Comparison of ENCODE assay signal across 10 cellular contexts in the genomic region with DNA sequence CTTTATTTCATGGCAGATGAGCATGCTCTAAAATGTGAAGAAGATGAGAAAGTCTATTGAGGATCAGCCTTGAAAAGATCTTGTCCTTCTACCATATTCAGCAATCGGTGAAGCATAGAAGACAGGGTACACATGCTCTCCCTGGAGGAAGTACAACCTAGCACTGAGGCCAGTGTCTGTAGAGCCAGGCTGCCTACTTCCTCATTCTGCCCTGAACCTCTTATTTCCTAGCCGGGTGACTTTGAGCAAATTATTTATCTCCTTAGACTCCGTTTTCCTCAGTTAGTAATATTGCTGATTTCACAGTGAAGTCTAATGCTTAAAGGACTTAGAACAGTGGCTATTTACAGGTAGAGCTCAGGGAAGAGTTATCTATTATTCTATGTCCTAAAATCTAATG. TPM values are rescaled to one million over a fixed set of nuclear protein-coding genes. Genes with fewer than 3 reads are reported as not detected.
A peak's percentile ranks its signal among the peaks of the same experiment; 100 is the strongest.
DNase-seq lines count a peak whose midpoint lies in the region; ATAC-seq and TF ChIP-seq lines count a peak whose summit lies in the region.
"Had no signal": no experiment of that assay in that cellular context is flagged by ENCODE, and none has a peak within 500 bp of the region (broad histone marks: within the 10 kb centered on the region; RNA-seq: fewer than 3 reads in every experiment).

No MANE protein-coding gene starts in this region.

- no peak for TF ChIP-seq RAD21 in HCT116 (IDR thresholded peaks at IDR 0.05; ENCODE audit: low read depth)

- H3K9me2 ChIP-seq in HCT116 (ENCODE audit: insufficient read depth), result no peaks in the 10 kb centered on the region

- H3K36me3 ChIP-seq in HCT116 (ENCODE audit: control insufficient read depth in 1 of 2, insufficient read depth in 2 of 2, low read length in 2 of 2) (no peaks in the 10 kb centered on the region), psoas muscle (ENCODE audit: insufficient read depth in 1 of 2, low read depth in 1 of 2) (no peaks in the 10 kb centered on the region)

- in situ Hi-C loops in G401 (cut with HindIII; ENCODE audit: low sequenced_read_pairs), result no loop called here

- no peaks in the 10 kb centered on the region for H3K79me2 ChIP-seq in HCT116 (ENCODE audit: insufficient read depth, low read length)

- no peak for TF ChIP-seq POLR2A in HCT116 (IDR thresholded peaks at IDR 0.05; ENCODE audit: borderline replicate concordance, extremely low read depth, insufficient read depth, insufficient read length)

- no peak overlapping the region for H3K4me2 ChIP-seq in HCT116 (ENCODE audit: low read length)
- H3K4me2 ChIP-seq: KMS-11 had no signal

- H3K4me3 ChIP-seq in HCT116 (replicated peaks in 1 of 2; ENCODE audit: low read depth in 1 of 2, low read length in 2 of 2), result no peak overlapping the region
- H3K4me3 ChIP-seq in psoas muscle, result no peak overlapping the region

- POLR2A ChIA-PET in HCT116 (lab: Charles Lee), result no interaction called here

- WGBS in psoas muscle, 3 donors, result 78 to 81% (median 80%) methylated on average over 3 of the region's 3 CpGs

- DNase-seq in HCT116 (ENCODE audit: low read depth, low spot score), result no peak
- peak; percentile 34 for DNase-seq in medulla oblongata (ENCODE audit: extremely low spot score)
- no peak for DNase-seq in psoas muscle
- no peak for DNase-seq in COLO829 (ENCODE audit: low spot score)
- DNase-seq in LoVo (ENCODE audit: low spot score), result no peak
- no peak for DNase-seq in G401 (ENCODE audit: low spot score)

- BruUV-seq in HCT116 (replicated peaks; lab: Mats Ljungman, UMichigan), result no TSS peak

- TF ChIP-seq CTCF in HCT116 (IDR thresholded peaks at IDR 0.05 in 2 of 3, conservative IDR thresholded peaks at IDR 0.05 in 1 of 3; ENCODE audit: borderline replicate concordance in 1 of 3, insufficient read depth in 1 of 3, low read depth in 2 of 3, low read length in 2 of 3) (no peak), psoas muscle (IDR thresholded peaks at IDR 0.05) (no peak)

- no peak overlapping the region for H2AFZ ChIP-seq in HCT116 (ENCODE audit: low read depth, low read length, poor library complexity, severe bottlenecking)

- CTCF ChIA-PET in HCT116 (lab: Charles Lee), result no interaction called here

- peak; percentile 81 for ATAC-seq in GM18870 (IDR thresholded peaks at IDR 0.05; ENCODE audit: unreplicated experiment)
- ATAC-seq in HCT116, result no peak
- ATAC-seq in HG03571 (IDR thresholded peaks at IDR 0.05; ENCODE audit: unreplicated experiment), result peak; percentile 86
- ATAC-seq in psoas muscle, result no peak
- ATAC-seq: Right ventricle myocardium inferior had no signal

- H3K27ac ChIP-seq in HCT116 (ENCODE audit: low read depth, low read length) (no peak overlapping the region), psoas muscle (no peak overlapping the region)
- H3K27ac ChIP-seq: KMS-11 had no signal

- H3K9me3 ChIP-seq in HCT116 (ENCODE audit: control insufficient read depth in 1 of 2, insufficient read depth in 1 of 2, low read depth in 1 of 2, low read length in 2 of 2) (no peaks in the 10 kb centered on the region), psoas muscle (no peaks in the 10 kb centered on the region)

- H3K27me3 ChIP-seq in HCT116 (ENCODE audit: insufficient read depth, low read length), result peaks cover 97% of the 10 kb centered on the region
- H3K27me3 ChIP-seq in psoas muscle (ENCODE audit: insufficient read depth in 3 of 3, low read length in 2 of 3), result no peaks in the 10 kb centered on the region

- no peaks in the 10 kb centered on the region for H4K20me1 ChIP-seq in HCT116 (ENCODE audit: insufficient read depth)

- intact Hi-C loops in HCT116 (cut with micrococcal nuclease) (no loop called here), psoas muscle (cut with DNase I) (no loop called here)

- H3K9ac ChIP-seq in HCT116 (ENCODE audit: low read length), result no peak overlapping the region
- H3K9ac ChIP-seq: KMS-11 had no signal

- RAD21 ChIA-PET in HCT116 (lab: Charles Lee; ENCODE audit: low non-redundant PET in 1 of 2, low total read pairs in 2 of 2, uncharacterized antibody in 2 of 2, unreplicated experiment in 2 of 2), result no interaction called here

- H3K4me1 ChIP-seq in HCT116 (ENCODE audit: control insufficient read depth in 1 of 2, insufficient read depth in 2 of 2, low read length in 2 of 2) (no peaks in the 10 kb centered on the region), psoas muscle (no peaks in the 10 kb centered on the region)

TF ChIP-seq in HCT116, 20 proteins besides CTCF, POLR2A, EP300 and RAD21:
- no peak for TF ChIP-seq FOSL1 (IDR thresholded peaks at IDR 0.05; ENCODE audit: low read depth)
- peak; percentile 92; the same call in 1 of the 2 replicates for TF ChIP-seq EZH2 (IDR thresholded peaks at IDR 0.05)
- TF ChIP-seq YY1 (IDR thresholded peaks at IDR 0.05; ENCODE audit: extremely low read depth, insufficient replicate concordance, low read depth, low read length), result no peak

RNA-seq across cellular contexts. Expression of a gene that starts 58.4 kb away (rescaled TPM):
- total RNA-seq in HCT116 (2021; ENCODE audit: unreplicated experiment) (not detected), psoas muscle (1 to 10 TPM; 2.3 to 8.2 (median 4.9) TPM)
- not detected in 2 replicates for polyA plus RNA-seq in HCT116 (2012)
- 10 to 100 TPM in 2 of 3 donors, 1 to 10 TPM in 1; 2.3 to 79.9 (median 13.3) TPM for polyA plus RNA-seq in psoas muscle
- total RNA-seq in G401 (2014; rRNA removed; shearing (Covaris generic)), result 0.49 TPM in 1 of 2 replicates, not detected in the other

Comparison
In these comparisons a context has a peak if more than half of its experiments do, and no peak if none do; other contexts are left out.
1. ATAC-seq: peak in GM18870 (single experiment) and HG03571 (single experiment); none in HCT116 (single experiment) and psoas muscle (0 of 4).